Comparison of ENCODE assay signal across 13 cellular contexts in the genomic region with DNA sequence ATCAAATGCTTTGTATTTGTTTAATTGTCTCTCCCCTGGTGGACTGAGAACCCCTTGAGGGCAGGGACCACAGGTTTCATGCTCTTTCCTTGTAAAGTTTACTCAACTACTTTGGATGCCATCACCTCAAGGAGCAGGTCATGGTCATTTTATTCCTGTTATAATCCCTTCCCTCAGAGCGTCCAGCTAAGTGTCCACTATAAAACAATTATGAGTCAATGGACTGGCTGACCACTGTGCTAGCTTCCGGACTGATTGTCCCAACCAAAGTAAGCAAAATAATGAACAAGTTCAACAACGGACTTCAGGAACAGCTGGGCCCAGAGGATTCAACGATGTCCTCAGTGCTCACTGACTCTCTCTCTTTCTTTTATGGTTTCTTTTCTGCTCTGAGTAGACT. TPM values are rescaled to one million over a fixed set of nuclear protein-coding genes. Genes with fewer than 3 reads are reported as not detected.
DNase-seq lines count a peak whose midpoint lies in the region; ATAC-seq and TF ChIP-seq lines count a peak whose summit lies in the region.
"Had no signal": no experiment of that assay in that cellular context is flagged by ENCODE, and none has a peak within 500 bp of the region (broad histone marks: within the 10 kb centered on the region; RNA-seq: fewer than 3 reads in every experiment).

No MANE protein-coding gene starts in this region.

- TF ChIP-seq CTCF in HFFc6 (IDR thresholded peaks at IDR 0.05) = no peak
- TF ChIP-seq CTCF in PC-9 (conservative IDR thresholded peaks at IDR 0.05) = no peak
- no peak for TF ChIP-seq CTCF in astrocyte of the spinal cord (IDR thresholded peaks at IDR 0.05; ENCODE audit: low read depth, low read length)

- intact Hi-C loops in PC-9 (cut with micrococcal nuclease; ENCODE audit: unreplicated experiment) = no loop called here

- BruUV-seq in PC-9 (replicated peaks; lab: Mats Ljungman, UMichigan) = no TSS peak

- H3K9me2 ChIP-seq in PC-9 (ENCODE audit: insufficient read depth) = no peaks in the 10 kb centered on the region

- in situ Hi-C loops in astrocyte of the spinal cord (cut with HindIII; ENCODE audit: low sequenced_read_pairs) = no loop called here

- peaks cover 17% of the 10 kb centered on the region for H3K4me1 Mint-ChIP-seq in HFFc6 (ENCODE audit: low read depth)
- H3K4me1 Mint-ChIP-seq: CD14-positive monocyte; CD8-positive, alpha-beta memory T cell had no signal

- no peaks in the 10 kb centered on the region for H4K20me1 ChIP-seq in PC-9 (ENCODE audit: insufficient read depth)

- no peaks in the 10 kb centered on the region for H3K36me3 Mint-ChIP-seq in HFFc6 (ENCODE audit: low read depth)
- H3K36me3 Mint-ChIP-seq: CD14-positive monocyte; CD8-positive, alpha-beta memory T cell had no signal

- no peaks in the 10 kb centered on the region for H3K79me2 ChIP-seq in PC-9 (ENCODE audit: low read depth)

- POLR2A ChIA-PET in PC-9 (lab: Charles Lee; ENCODE audit: unreplicated experiment) = no interaction called here

- no peak overlapping the region for H3K4me2 ChIP-seq in PC-9

- no peak for ATAC-seq in HG03175 (IDR thresholded peaks at IDR 0.05; ENCODE audit: unreplicated experiment)
- no peak for ATAC-seq in HG03442 (IDR thresholded peaks at IDR 0.05; ENCODE audit: unreplicated experiment)

- H3K27ac Mint-ChIP-seq in HFFc6 = no peak overlapping the region
- H3K27ac Mint-ChIP-seq: CD14-positive monocyte; CD8-positive, alpha-beta memory T cell had no signal

- peaks cover 7% of the 10 kb centered on the region; the same call in 1 of the 2 replicates for H3F3A ChIP-seq in PC-9 (ENCODE audit: insufficient read depth, low read depth)

- no peaks in the 10 kb centered on the region for H3K36me3 ChIP-seq in PC-9 (ENCODE audit: low read depth)

- H3K27me3 Mint-ChIP-seq in HFFc6 (ENCODE audit: insufficient read depth) = peaks cover 46% of the 10 kb centered on the region

- CTCF ChIA-PET in PC-9 (lab: Charles Lee) = no interaction called here

- DNase-seq in HFFc6 (no peak), PC-9 (no peak), astrocyte of the spinal cord (ENCODE audit: low read depth, low spot score) (peak; percentile 10), nucleus accumbens (lab: John Stamatoyannopoulos, UW) (no peak), iPS-NIHi7 (ENCODE audit: extremely low spot score) (no peak)
- DNase-seq: Caco-2; CD8-positive, alpha-beta memory T cell; DND-41; GDM1; HCEC 1CT had no signal

- no peaks in the 10 kb centered on the region for H3K9me3 ChIP-seq in PC-9 (ENCODE audit: insufficient read depth, low read depth)
- H3K9me3 ChIP-seq: Caco-2 had no signal

- no peak overlapping the region for H3K4me3 ChIP-seq in PC-9
- no peak overlapping the region for H3K4me3 ChIP-seq in astrocyte of the spinal cord (ENCODE audit: low read depth, low read length)

- 0 out of 2 replicates have a peak overlapping the region, but pooled peaks have one; percentile 12 for H3K27ac ChIP-seq in PC-9

- H3K4me1 ChIP-seq in PC-9 (replicated peaks; ENCODE audit: insufficient read depth) = peaks cover 14% of the 10 kb centered on the region
- H3K4me1 ChIP-seq: Caco-2 had no signal

- H2AFZ ChIP-seq in PC-9 = no peak overlapping the region

- no peaks in the 10 kb centered on the region for H3K9me3 Mint-ChIP-seq in HFFc6
- H3K9me3 Mint-ChIP-seq: CD8-positive, alpha-beta memory T cell had no signal

- H3K4me3 Mint-ChIP-seq in HFFc6 = peak overlapping the region; percentile 23; the same call in 1 of the 2 replicates
- H3K4me3 Mint-ChIP-seq: CD14-positive monocyte; CD8-positive, alpha-beta memory T cell had no signal

- no peaks in the 10 kb centered on the region for H3K27me3 ChIP-seq in PC-9 (ENCODE audit: insufficient read depth, low read depth)

RNA-seq across cellular contexts. Expression of gene AK7, which starts 18.2 kb away (rescaled TPM):
- not detected for total RNA-seq in HFFc6 (2021; fragmentation: NEBNext Ultra II Directional; extraction: Animal tissue kit (Norgen Biotek cat#: 25700))
- 2.1 and 2.5 TPM in 2 replicates for total RNA-seq in PC-9 (2021)

RNA-seq across cellular contexts. Expression of gene GSKIP, which starts 46.8 kb away (rescaled TPM):
- 10 to 100 TPM; 23.1 to 37.3 (median 27.2) TPM for total RNA-seq in HFFc6 (2021; fragmentation: NEBNext Ultra II Directional; extraction: Animal tissue kit (Norgen Biotek cat#: 25700))
- total RNA-seq in PC-9 (2021) = 7.2 and 13.4 TPM in 2 replicates

RNA-seq across cellular contexts. Expression of gene ATG2B, which starts 47.0 kb away (rescaled TPM):
- 10 to 100 TPM; 13.1 to 17.7 (median 15.9) TPM for total RNA-seq in HFFc6 (2021; fragmentation: NEBNext Ultra II Directional; extraction: Animal tissue kit (Norgen Biotek cat#: 25700))
- total RNA-seq in PC-9 (2021) = 3.9 and 6.6 TPM in 2 replicates
